12 cellular contexts compared by ENCODE assay signal in genomic region chr3:7978104-7978457, GRCh38.
DNase-seq lines count a peak whose midpoint lies in the region; ATAC-seq and TF ChIP-seq lines count a peak whose summit lies in the region.
"Had no signal": no experiment of that assay in that cellular context is flagged by ENCODE, and none has a peak within 500 bp of the region (broad histone marks: within the 10 kb centered on the region; RNA-seq: fewer than 3 reads in every experiment).

No MANE protein-coding gene starts in this region.

- no peaks in the 10 kb centered on the region for H3K4me1 Mint-ChIP-seq in naive thymus-derived CD4-positive, alpha-beta T cell

- no peak overlapping the region for H3K4me3 Mint-ChIP-seq in naive thymus-derived CD4-positive, alpha-beta T cell

- peak overlapping the region; percentile 33 for H3K27ac ChIP-seq in left ventricle myocardium inferior (replicated peaks)
- no peak overlapping the region for H3K27ac ChIP-seq in testis
- no peak overlapping the region for H3K27ac ChIP-seq in naive thymus-derived CD4-positive, alpha-beta T cell (ENCODE audit: low read depth, low read length)
- H3K27ac ChIP-seq: 22Rv1, ascending aorta had no signal

- WGBS in testis, 2 donors: 38 to 39% methylated on average over 6 of the region's 6 CpGs

- H3K9me3 Mint-ChIP-seq in naive thymus-derived CD4-positive, alpha-beta T cell: peaks cover 0 to 5% (median 0%) of the 10 kb centered on the region in 11 donors

- H3K27me3 ChIP-seq in left ventricle myocardium inferior (ENCODE audit: low read depth) (no peaks in the 10 kb centered on the region), testis (no peaks in the 10 kb centered on the region)
- no peaks in the 10 kb centered on the region for H3K27me3 ChIP-seq in naive thymus-derived CD4-positive, alpha-beta T cell (ENCODE audit: control insufficient read depth in 2 of 2, insufficient read depth in 2 of 2, low read length in 2 of 2)
- H3K27me3 ChIP-seq: ascending aorta had no signal

- no peak overlapping the region for H3K27ac Mint-ChIP-seq in naive thymus-derived CD4-positive, alpha-beta T cell

- H3K27me3 Mint-ChIP-seq in naive thymus-derived CD4-positive, alpha-beta T cell: no peaks in the 10 kb centered on the region

- POLR2A ChIA-PET in naive thymus-derived CD4-positive, alpha-beta T cell (lab: Charles Lee): no interaction called here
- POLR2A ChIA-PET in HEK293T (lab: Yijun Ruan, JAX): no interaction called here

- H3K4me1 ChIP-seq in left ventricle myocardium inferior (peaks cover 10% of the 10 kb centered on the region), testis (no peaks in the 10 kb centered on the region)
- no peaks in the 10 kb centered on the region for H3K4me1 ChIP-seq in naive thymus-derived CD4-positive, alpha-beta T cell (ENCODE audit: control insufficient read depth in 2 of 2, insufficient read depth in 2 of 2, low read length in 2 of 2)
- H3K4me1 ChIP-seq: ascending aorta had no signal

- no peak for ATAC-seq in naive thymus-derived CD4-positive, alpha-beta T cell

- no peaks in the 10 kb centered on the region for H3K36me3 Mint-ChIP-seq in naive thymus-derived CD4-positive, alpha-beta T cell

- no peak for TF ChIP-seq CTCF in left ventricle myocardium inferior (IDR thresholded peaks at IDR 0.05; ENCODE audit: borderline replicate concordance)
- no peak for TF ChIP-seq CTCF in testis (IDR thresholded peaks at IDR 0.05)

- TF ChIP-seq POLR2A in testis (IDR thresholded peaks at IDR 0.05): no peak

- H3K9me3 ChIP-seq in left ventricle myocardium inferior (replicated peaks): no peaks in the 10 kb centered on the region
- H3K9me3 ChIP-seq in testis: no peaks in the 10 kb centered on the region
- H3K9me3 ChIP-seq in naive thymus-derived CD4-positive, alpha-beta T cell (ENCODE audit: control insufficient read depth in 2 of 3, low read length in 3 of 3): no peaks in the 10 kb centered on the region
- H3K9me3 ChIP-seq: ascending aorta had no signal

- CTCF ChIA-PET in naive thymus-derived CD4-positive, alpha-beta T cell (lab: Charles Lee): no interaction called here
- CTCF ChIA-PET in HEK293T (lab: Yijun Ruan, JAX): no interaction called here

- intact Hi-C loops in left ventricle myocardium inferior (cut with micrococcal nuclease) (no loop called here), testis (cut with DNase I; ENCODE audit: low total_unique reads) (no loop called here)
- intact Hi-C loops in naive thymus-derived CD4-positive, alpha-beta T cell (cut with micrococcal nuclease): no loop called here

- H3K4me3 ChIP-seq in left ventricle myocardium inferior: peak overlapping the region; percentile 5
- H3K4me3 ChIP-seq in testis: no peak overlapping the region
- no peak overlapping the region for H3K4me3 ChIP-seq in naive thymus-derived CD4-positive, alpha-beta T cell (ENCODE audit: low read length)
- H3K4me3 ChIP-seq: ascending aorta had no signal

- DNase-seq in DMS153 (lab: John Stamatoyannopoulos, UW) (peak; percentile 43), DMS153 treated with DMSO at 0.1 percent for 48 hours (lab: John Stamatoyannopoulos, UW; ENCODE audit: unreplicated experiment) (no peak), SK-N-DZ (ENCODE audit: low spot score) (peak; percentile 13), left ventricle myocardium inferior (peak; percentile 28), testis (peak; percentile 28), HEK293T (ENCODE audit: extremely low spot score) (no peak)
- DNase-seq in activated effector memory CD4-positive, alpha-beta T cell treated with anti-CD3 and anti-CD28 coated beads, Interleukin-2, amount 50 U/mL, for 16 hours: no peak
- DNase-seq in naive thymus-derived CD4-positive, alpha-beta T cell: no peak
- DNase-seq: NCI-H187; stimulated activated CD4-positive, alpha-beta T cell treated with anti-CD3 and anti-CD28 coated beads, Interleukin-15, amount 100 ng/mL, for 24 hours had no signal

- H3K36me3 ChIP-seq in left ventricle myocardium inferior (no peaks in the 10 kb centered on the region), testis (ENCODE audit: low read depth, missing control alignments) (no peaks in the 10 kb centered on the region)
- H3K36me3 ChIP-seq in naive thymus-derived CD4-positive, alpha-beta T cell (ENCODE audit: control insufficient read depth in 2 of 3, insufficient read depth in 3 of 3, low read length in 3 of 3): no peaks in the 10 kb centered on the region
- H3K36me3 ChIP-seq: ascending aorta had no signal

TF ChIP-seq in HEK293T, 16 proteins besides CTCF, POLR2A, EP300 and RAD21:
- TF ChIP-seq ARNT (IDR thresholded peaks at IDR 0.05) (no peak), TARDBP (IDR thresholded peaks at IDR 0.05) (no peak), HDGF (IDR thresholded peaks at IDR 0.05; ENCODE audit: borderline replicate concordance) (no peak), FOXA1 (IDR thresholded peaks at IDR 0.05) (no peak), LEF1 (IDR thresholded peaks at IDR 0.05; ENCODE audit: borderline replicate concordance) (no peak), FOXM1 (IDR thresholded peaks at IDR 0.05; ENCODE audit: borderline replicate concordance) (no peak), ZNF384 (IDR thresholded peaks at IDR 0.05) (no peak), FOXK2 (IDR thresholded peaks at IDR 0.05) (no peak), SUZ12 (IDR thresholded peaks at IDR 0.05) (no peak), BHLHE40 (IDR thresholded peaks at IDR 0.05; ENCODE audit: borderline replicate concordance) (no peak)

Comparison
In these comparisons a context has a peak if more than half of its experiments do, and no peak if none do; other contexts are left out.
1. DNase-seq: peak in DMS153 (single experiment), SK-N-DZ (single experiment), left ventricle myocardium inferior (single experiment) and testis (single experiment); none in DMS153 treated with DMSO at 0.1 percent for 48 hours (single experiment), activated effector memory CD4-positive, alpha-beta T cell treated with anti-CD3 and anti-CD28 coated beads, Interleukin-2, amount 50 U/mL, for 16 hours (single experiment), naive thymus-derived CD4-positive, alpha-beta T cell (0 of 9) and HEK293T (single experiment).